23 cellular contexts compared by ENCODE assay signal in the genomic region with DNA sequence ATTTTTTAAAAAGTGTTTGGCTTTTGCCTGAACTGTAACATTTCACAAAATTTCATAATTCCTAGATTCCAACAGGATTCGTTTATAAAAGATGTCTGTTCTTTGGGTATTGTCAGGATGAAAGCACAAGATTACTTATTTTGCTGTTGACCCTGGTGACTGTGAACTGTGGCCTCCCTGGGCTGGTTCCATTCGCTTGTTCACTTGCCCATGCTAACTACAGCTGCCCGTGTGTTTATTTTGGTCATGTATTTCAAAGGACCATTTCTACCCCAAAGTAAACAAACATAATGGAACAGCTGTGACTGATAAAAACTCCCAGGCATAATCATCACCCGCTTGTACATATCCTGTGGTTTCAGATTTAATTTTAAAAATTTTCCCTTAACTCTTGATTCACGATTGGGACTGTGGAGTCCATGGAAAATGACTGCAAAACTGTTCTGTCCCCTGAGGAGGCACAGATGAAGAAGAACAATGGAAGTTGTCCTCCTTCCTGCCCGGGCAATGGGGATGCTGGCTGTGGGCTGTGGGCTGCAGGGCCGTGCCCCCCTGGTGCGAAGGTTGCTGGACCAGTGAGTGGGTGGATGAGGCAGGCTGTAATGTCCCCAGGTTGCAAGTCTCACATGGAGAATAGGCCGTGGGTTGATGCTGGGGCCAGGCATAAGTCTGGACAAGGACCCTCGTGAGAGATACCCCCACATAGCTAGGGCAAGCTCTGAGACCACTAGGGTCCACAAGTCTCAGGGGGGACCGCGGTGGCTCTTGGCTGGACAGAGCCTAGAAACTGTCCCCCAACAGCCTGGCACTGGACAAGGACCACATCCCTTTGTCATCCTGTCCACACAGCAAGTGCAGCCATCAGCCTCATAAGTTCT. TPM values are rescaled to one million over a fixed set of nuclear protein-coding genes. Genes with fewer than 3 reads are reported as not detected.
A peak's percentile ranks its signal among the peaks of the same experiment; 100 is the strongest.
DNase-seq lines count a peak whose midpoint lies in the region; ATAC-seq and TF ChIP-seq lines count a peak whose summit lies in the region.
"Had no signal": no experiment of that assay in that cellular context is flagged by ENCODE, and none has a peak within 500 bp of the region (broad histone marks: within the 10 kb centered on the region; RNA-seq: fewer than 3 reads in every experiment).

No MANE protein-coding gene starts in this region.

- H3K36me3 Mint-ChIP-seq in activated T-cell treated with anti-CD3 and anti-CD28 coated beads, Interleukin-2, amount 50 U/mL, for 4 hours (ENCODE audit: insufficient read depth) = no peaks in the 10 kb centered on the region
- H3K36me3 Mint-ChIP-seq: activated naive CD4-positive, alpha-beta T cell treated with anti-CD3 and anti-CD28 coated beads, Interleukin-2, amount 10 ng/mL, durations not matched to agents 7 days and 5 days had no signal

- H3K27me3 ChIP-seq in BLaER1 (no peaks in the 10 kb centered on the region), SJCRH30 (0 out of 2 replicates have a peak, but pooled peaks cover 4% of the 10 kb centered on the region), thyroid gland (no peaks in the 10 kb centered on the region)
- H3K27me3 ChIP-seq: testis, uterus had no signal

- peaks cover 6% of the 10 kb centered on the region for H3K4me1 Mint-ChIP-seq in activated T-cell treated with anti-CD3 and anti-CD28 coated beads, Interleukin-2, amount 50 U/mL, for 4 hours (ENCODE audit: low read depth)
- H3K4me1 Mint-ChIP-seq: H9 had no signal

- H3K9me3 Mint-ChIP-seq in activated T-cell treated with anti-CD3 and anti-CD28 coated beads, Interleukin-2, amount 50 U/mL, for 4 hours = peaks cover 8% of the 10 kb centered on the region

- H3K4me3 Mint-ChIP-seq in activated T-cell treated with anti-CD3 and anti-CD28 coated beads, Interleukin-2, amount 50 U/mL, for 4 hours = no peak overlapping the region
- H3K4me3 Mint-ChIP-seq: activated naive CD4-positive, alpha-beta T cell treated with anti-CD3 and anti-CD28 coated beads, Interleukin-2, amount 10 ng/mL, durations not matched to agents 7 days and 5 days; activated T-helper 1 cell treated with anti-CD3 and anti-CD28 coated beads, Interleukin-12 subunit alpha, Interleukin-12 subunit beta, Interleukin-2, Interleukin-4 antibody, amounts not matched to agents 30 ng/mL and 10 ng/mL and 1 ng/mL, durations not matched to agents 14 hours and 24 hours and 36 hours; H9; natural killer cell had no signal

- TF ChIP-seq POLR2A in thyroid gland (IDR thresholded peaks at IDR 0.05) = no peak

- peaks cover 6% of the 10 kb centered on the region for H3K27me3 Mint-ChIP-seq in activated T-cell treated with anti-CD3 and anti-CD28 coated beads, Interleukin-2, amount 50 U/mL, for 4 hours (ENCODE audit: low read depth)

- H3K4me1 ChIP-seq in BLaER1 = peaks cover 14% of the 10 kb centered on the region
- H3K4me1 ChIP-seq in SJCRH30 = peaks cover 14% of the 10 kb centered on the region
- no peaks in the 10 kb centered on the region for H3K4me1 ChIP-seq in thyroid gland
- H3K4me1 ChIP-seq: BE2C, testis, uterus had no signal

- H3K4me2 ChIP-seq in BLaER1 = peak overlapping the region; percentile 27

- peaks cover 23% of the 10 kb centered on the region for H3K9me3 ChIP-seq in BLaER1
- peaks cover 4% of the 10 kb centered on the region; the same call in 1 of the 2 replicates for H3K9me3 ChIP-seq in SJCRH30 (replicated peaks)
- H3K9me3 ChIP-seq in thyroid gland = no peaks in the 10 kb centered on the region
- H3K9me3 ChIP-seq: BE2C, testis, uterus had no signal

- 74 to 82% methylated on average over 10 to 11 of the region's 12 CpGs for WGBS in thyroid gland, 2 donors

- no peak for ATAC-seq in HG02970 (IDR thresholded peaks at IDR 0.05; ENCODE audit: low FRiP score, unreplicated experiment)
- ATAC-seq in activated T-cell treated with anti-CD3 and anti-CD28 coated beads, Interleukin-2, amount 50 U/mL, for 4 hours = no peak
- ATAC-seq: natural killer cell had no signal

- H3K36me3 ChIP-seq in BLaER1 (no peaks in the 10 kb centered on the region), SJCRH30 (no peaks in the 10 kb centered on the region), thyroid gland (no peaks in the 10 kb centered on the region)
- H3K36me3 ChIP-seq: BE2C, heart left ventricle, uterus had no signal

- TF ChIP-seq CTCF in thyroid gland (IDR thresholded peaks at IDR 0.05) = no peak

- H3K4me3 ChIP-seq in BLaER1 (no peak overlapping the region), SJCRH30 (no peak overlapping the region), thyroid gland (replicated peaks in 1 of 3) (no peak overlapping the region)
- H3K4me3 ChIP-seq: heart left ventricle, testis, uterus had no signal

- intact Hi-C loops in thyroid gland (cut with DNase I) = no loop called here

- no peak overlapping the region for H3K9ac ChIP-seq in BLaER1

- no peaks in the 10 kb centered on the region for H4K20me1 ChIP-seq in BLaER1

- H3K27ac ChIP-seq in BLaER1 (no peak overlapping the region), SJCRH30 (no peak overlapping the region), thyroid gland (no peak overlapping the region)
- H3K27ac ChIP-seq: heart left ventricle, testis, uterus had no signal

- peak; percentile 71 for DNase-seq in NCI-H146 (lab: John Stamatoyannopoulos, UW)
- DNase-seq in SJCRH30 = peak; percentile 33 to 66
- peak; percentile 13 for DNase-seq in left kidney (ENCODE audit: low read depth, low spot score)
- no peak for DNase-seq in activated T-cell treated with anti-CD3 and anti-CD28 coated beads, Interleukin-2, amount 50 U/mL, for 4 hours
- DNase-seq in stimulated activated CD4-positive, alpha-beta T cell treated with anti-CD3 and anti-CD28 coated beads, Interleukin-4, amount 100 ng/mL, for 4 hours = no peak
- no peak for DNase-seq in thyroid gland
- DNase-seq: activated CD4-positive, alpha-beta T cell treated with anti-CD3 and anti-CD28 coated beads, Interleukin-2, amount 50 U/mL, for 1 hour; activated naive CD4-positive, alpha-beta T cell treated with anti-CD3 and anti-CD28 coated beads, Interleukin-2, amount 10 ng/mL, durations not matched to agents 7 days and 5 days; BE2C; DND-41; H9; heart left ventricle; left cardiac atrium; natural killer cell; NCI-H1105; NCI-H524 treated with DMSO at 0.1 percent for 48 hours; stimulated activated CD4-positive, alpha-beta T cell treated with anti-CD3 and anti-CD28 coated beads, Interleukin-4, amount 100 ng/mL, for 24 hours; stimulated activated naive CD4-positive, alpha-beta T cell; testis; uterus had no signal

RNA-seq across cellular contexts. Expression of gene HDAC4, which starts 28.9 kb away (rescaled TPM):
- 8.9 and 11.3 TPM in 2 replicates for total RNA-seq in SJCRH30 (2014; rRNA removed; shearing (Covaris generic))
- 10 to 100 TPM; 30.4 to 34.1 (median 31.9) TPM for total RNA-seq in activated T-cell treated with anti-CD3 and anti-CD28 coated beads, Interleukin-2, amount 50 U/mL, for 4 hours
- total RNA-seq in thyroid gland = 10 to 100 TPM; 12.9 to 91.6 (median 39.8) TPM

Comparison
In these comparisons a context has a peak if more than half of its experiments do, and no peak if none do; other contexts are left out.
1. DNase-seq: peak in NCI-H146 (single experiment), SJCRH30 (2 of 2) and left kidney (single experiment); none in activated T-cell treated with anti-CD3 and anti-CD28 coated beads, Interleukin-2, amount 50 U/mL, for 4 hours (single experiment), stimulated activated CD4-positive, alpha-beta T cell treated with anti-CD3 and anti-CD28 coated beads, Interleukin-4, amount 100 ng/mL, for 4 hours (0 of 2) and thyroid gland (0 of 2).